In genomic region chr11:12441081-12441801, GRCh38 we compare ENCODE assay signal across 19 cellular contexts.
DNase-seq lines count a peak whose midpoint lies in the region; ATAC-seq and TF ChIP-seq lines count a peak whose summit lies in the region.
"Had no signal": no experiment of that assay in that cellular context is flagged by ENCODE, and none has a peak within 500 bp of the region (broad histone marks: within the 10 kb centered on the region; RNA-seq: fewer than 3 reads in every experiment).

No MANE protein-coding gene starts in this region.

- no peak overlapping the region for H3K4me3 ChIP-seq in HAP-1
- H3K4me3 ChIP-seq in adipocyte (ENCODE audit: low read length), result no peak overlapping the region
- H3K4me3 ChIP-seq: breast epithelium, thyroid gland had no signal

- peak; percentile 67 for ATAC-seq in foreskin keratinocyte

- no peak overlapping the region for H3K9ac ChIP-seq in adipocyte (ENCODE audit: low read length)

- H3K27me3 ChIP-seq in HAP-1 (ENCODE audit: low read depth) (no peaks in the 10 kb centered on the region), adipocyte (replicated peaks; ENCODE audit: control insufficient read depth, insufficient read depth, low read length) (no peaks in the 10 kb centered on the region), foreskin keratinocyte (no peaks in the 10 kb centered on the region)
- H3K27me3 ChIP-seq: breast epithelium, thyroid gland had no signal

- H3K36me3 ChIP-seq in HAP-1 (replicated peaks) (no peaks in the 10 kb centered on the region), adipocyte (ENCODE audit: control insufficient read depth, insufficient read depth, low read length, severe bottlenecking) (peaks cover 26% of the 10 kb centered on the region)
- H3K36me3 ChIP-seq: breast epithelium, thyroid gland had no signal

- H3K27ac ChIP-seq in foreskin keratinocyte, result no peak overlapping the region
- H3K27ac ChIP-seq: thyroid gland had no signal

- intact Hi-C loops in posterior cingulate gyrus (cut with DNase I), result no loop called here

- in situ Hi-C loops in HAP-1 (cut with MboI; ENCODE audit: low sequenced_read_pairs), result no loop called here

- DNase-seq in HAP-1 (ENCODE audit: low spot score in 2 of 2) (peak; percentile 37 to 50), adipocyte (ENCODE audit: low read depth) (peak; percentile 53), foreskin keratinocyte (peak in 1 of 2 donors; percentile 20), stromal cell of bone marrow (ENCODE audit: low read depth) (peak; percentile 70), HuH-7.5 (ENCODE audit: low spot score) (no peak), posterior cingulate gyrus (no peak), NCI-H187 treated with DMSO at 0.1 percent for 48 hours (lab: John Stamatoyannopoulos, UW) (no peak)
- DNase-seq in stimulated activated naive CD4-positive, alpha-beta T cell treated with Interleukin-2 at 50 U/mL for 16 hours (lab: John Stamatoyannopoulos, UW), result no peak
- DNase-seq: activated CD4-positive, alpha-beta T cell treated with anti-CD3 and anti-CD28 coated beads, Interleukin-2, amount 10 ng/mL, durations not matched to agents 24 days and 14 days; activated naive CD4-positive, alpha-beta T cell treated with anti-CD3 and anti-CD28 coated beads, Interleukin-2, amount 10 ng/mL, durations not matched to agents 7 days and 5 days; C1 segment of cervical spinal cord; DMS53; endodermal cell; NCI-H1930; NCI-H774; stimulated activated CD4-positive, alpha-beta T cell treated with anti-CD3 and anti-CD28 coated beads, Interleukin-4, amount 100 ng/mL, for 24 hours; T1000; thyroid gland had no signal

- TF ChIP-seq CTCF in foreskin keratinocyte (conservative IDR thresholded peaks at IDR 0.05), result no peak

- H3K4me1 ChIP-seq in HAP-1, result peaks cover 17% of the 10 kb centered on the region
- peaks cover 39% of the 10 kb centered on the region for H3K4me1 ChIP-seq in adipocyte (ENCODE audit: control insufficient read depth, insufficient read depth, low read length)
- peaks cover 7% of the 10 kb centered on the region for H3K4me1 ChIP-seq in foreskin keratinocyte
- H3K4me1 ChIP-seq: breast epithelium, thyroid gland had no signal

- H3K9me3 ChIP-seq in HAP-1 (no peaks in the 10 kb centered on the region; the same call in 1 of the 2 replicates), adipocyte (ENCODE audit: control insufficient read depth, low read length) (no peaks in the 10 kb centered on the region)
- H3K9me3 ChIP-seq: breast epithelium, thyroid gland had no signal

Comparison
In these comparisons a context has a peak if more than half of its experiments do, and no peak if none do; other contexts are left out.
1. DNase-seq: peak in HAP-1 (2 of 2), adipocyte (single experiment) and stromal cell of bone marrow (single experiment); none in HuH-7.5 (single experiment), posterior cingulate gyrus (0 of 10), NCI-H187 treated with DMSO at 0.1 percent for 48 hours (single experiment) and stimulated activated naive CD4-positive, alpha-beta T cell treated with Interleukin-2 at 50 U/mL for 16 hours (single experiment).